Comparison of ENCODE assay signal across 18 cellular contexts in the genomic region with DNA sequence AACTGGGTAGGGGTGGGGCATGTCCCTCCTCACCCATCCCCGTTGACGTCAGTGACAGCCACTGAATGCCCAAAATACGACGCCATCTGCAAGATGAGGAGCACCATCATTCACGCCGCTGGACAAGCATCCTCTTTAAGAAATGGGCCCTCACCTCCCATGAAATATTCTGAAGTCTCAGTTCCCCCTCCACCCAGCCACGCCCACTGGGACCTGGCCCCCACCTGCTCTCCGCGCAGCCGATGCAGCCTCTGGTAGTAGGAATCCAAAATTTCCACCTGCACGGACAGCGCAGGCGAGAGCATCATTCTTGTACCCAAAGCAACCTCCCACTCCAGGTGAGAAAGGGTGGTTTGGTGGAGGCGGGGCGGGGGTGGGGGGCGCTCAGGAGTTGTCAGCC. TPM values are rescaled to one million over a fixed set of nuclear protein-coding genes. Genes with fewer than 3 reads are reported as not detected.
DNase-seq lines count a peak whose midpoint lies in the region; ATAC-seq, FAIRE-seq and TF ChIP-seq lines count a peak whose summit lies in the region.
"Had no signal": no experiment of that assay in that cellular context is flagged by ENCODE, and none has a peak within 500 bp of the region (broad histone marks: within the 10 kb centered on the region; RNA-seq: fewer than 3 reads in every experiment).

No MANE protein-coding gene starts in this region.

- H3K27ac ChIP-seq in HepG2 (ENCODE audit: extremely low read length, insufficient read depth, low read length) (no peak overlapping the region), right lobe of liver (no peak overlapping the region), kidney (ENCODE audit: low read depth in 2 of 2, low read length in 2 of 2) (no peak overlapping the region)
- H3K27ac ChIP-seq: 22Rv1, KMS-11 had no signal

- H3K4me2 ChIP-seq in HepG2 (ENCODE audit: low read depth, low read length): no peak overlapping the region

- H3K4me1 ChIP-seq in HepG2 (ENCODE audit: insufficient read depth, low read length): peaks cover 19% of the 10 kb centered on the region
- peaks cover 0 to 7% (median 0%) of the 10 kb centered on the region in 4 donors for H3K4me1 ChIP-seq in right lobe of liver
- peaks cover 0 to 11% of the 10 kb centered on the region in 2 donors for H3K4me1 ChIP-seq in kidney (ENCODE audit: control insufficient read depth in 1 of 2, insufficient read depth in 1 of 2, low read depth in 1 of 2, low read length in 2 of 2)
- H3K4me1 ChIP-seq: Caco-2 had no signal

- no peak for ATAC-seq in HepG2
- ATAC-seq in right lobe of liver: no peak
- ATAC-seq in HG03025 (IDR thresholded peaks at IDR 0.05; ENCODE audit: low FRiP score, unreplicated experiment): no peak

- in situ Hi-C loops in HepG2 (cut with HindIII; ENCODE audit: extremely low pct_ligation_motif_present, low pct_unique_long_range_greater_than_20kb): no loop called here

- TF ChIP-seq POLR2A in HepG2 (IDR thresholded peaks at IDR 0.05; ENCODE audit: insufficient read depth in 1 of 2, low read depth in 2 of 2, low read length in 2 of 2): no peak
- TF ChIP-seq POLR2A in right lobe of liver (IDR thresholded peaks at IDR 0.05): no peak

- H3K36me3 ChIP-seq in HepG2 (replicated peaks in 1 of 2; ENCODE audit: control insufficient read depth in 1 of 2, insufficient read depth in 2 of 2, low read length in 2 of 2): no peaks in the 10 kb centered on the region
- H3K36me3 ChIP-seq in right lobe of liver: no peaks in the 10 kb centered on the region
- no peaks in the 10 kb centered on the region for H3K36me3 ChIP-seq in kidney (ENCODE audit: control insufficient read depth in 1 of 2, insufficient read depth in 2 of 2, low read length in 2 of 2)
- H3K36me3 ChIP-seq: HAP-1 had no signal

- FAIRE-seq in HepG2 (lab: Jason Lieb, UNC) (no peak), kidney (lab: Jason Lieb, UNC) (no peak)
- FAIRE-seq: A549, GM12878, GM19239 had no signal

- DNase-seq in HepG2 (ENCODE audit: low spot score) (no peak), right lobe of liver (no peak), kidney (peak; percentile 51), posterior vena cava (ENCODE audit: low spot score) (peak; percentile 75), retina (no peak), kidney glomerular epithelial cell (lab: John Stamatoyannopoulos, UW) (no peak)
- DNase-seq: AML-193; Caco-2; CD4-positive, alpha-beta T cell; DMS79 treated with DMSO at 0.1 percent for 48 hours had no signal

- H3K79me2 ChIP-seq in HepG2 (ENCODE audit: insufficient read depth, low read length): no peaks in the 10 kb centered on the region

- CTCF ChIA-PET in HepG2 (lab: Yijun Ruan, JAX; ENCODE audit: low intra/inter-chr PET ratio, low total read pairs): no interaction called here

- no peak for TF ChIP-seq RAD21 in HepG2 (CRISPR knock-in tag; IDR thresholded peaks at IDR 0.05)

- H4K20me1 ChIP-seq in HepG2 (ENCODE audit: insufficient read depth, low read length): no peaks in the 10 kb centered on the region

- H3K9ac ChIP-seq in HepG2 (ENCODE audit: insufficient read depth, low read depth, low read length) (no peak overlapping the region), kidney (ENCODE audit: low read length in 2 of 2) (no peak overlapping the region)
- H3K9ac ChIP-seq: KMS-11 had no signal

- POLR2A ChIA-PET in HepG2 (lab: Yijun Ruan, JAX): interaction anchor here (2.0 kb wide), 1 partner anchor 8 kb away, joined by 12 read pairs; no protein-coding TSS in a partner anchor

- WGBS in HepG2 (ENCODE audit: low lambda C conversion rate): 58% methylated on average over 16 of the region's 16 CpGs
- WGBS in right lobe of liver (ENCODE audit: insufficient coverage, low coverage, low lambda C conversion rate, missing lambda C conversion rate): no CpG with 5 or more reads among the region's 16 CpGs

- BruUV-seq in HepG2 (replicated peaks; lab: Mats Ljungman, UMichigan): no TSS peak

- TF ChIP-seq CTCF in HepG2 (CRISPR knock-in tag; IDR thresholded peaks at IDR 0.05) (no peak), right lobe of liver (IDR thresholded peaks at IDR 0.05) (no peak), kidney (IDR thresholded peaks at IDR 0.05; ENCODE audit: borderline replicate concordance, extremely low read depth, insufficient read depth) (no peak)

- H3K4me3 ChIP-seq in HepG2 (replicated peaks in 1 of 3; ENCODE audit: insufficient read depth in 1 of 3, low read depth in 2 of 3, low read length in 3 of 3) (no peak overlapping the region), right lobe of liver (no peak overlapping the region), kidney (ENCODE audit: low read length in 2 of 2) (no peak overlapping the region)
- H3K4me3 ChIP-seq: A549, GM12878, HAP-1 had no signal

- peaks cover 20 to 67% of the 10 kb centered on the region in 2 experiments for H3K27me3 ChIP-seq in HepG2 (ENCODE audit: control insufficient read depth in 1 of 2, insufficient read depth in 2 of 2, low read length in 2 of 2)
- H3K27me3 ChIP-seq in right lobe of liver: peaks cover 0 to 6% of the 10 kb centered on the region in 2 donors

- TF ChIP-seq EP300 in HepG2 (IDR thresholded peaks at IDR 0.05; ENCODE audit: low read depth in 2 of 2, low read length in 2 of 2): no peak
- no peak for TF ChIP-seq EP300 in HepG2 (CRISPR knock-in tag; IDR thresholded peaks at IDR 0.05; ENCODE audit: borderline replicate concordance)

- intact Hi-C loops in HepG2 (cut with micrococcal nuclease; ENCODE audit: unreplicated experiment) (no loop called here), right lobe of liver (cut with DNase I) (no loop called here), kidney (cut with DNase I) (no loop called here), posterior vena cava (cut with DNase I) (no loop called here)

- no peak overlapping the region for H2AFZ ChIP-seq in HepG2 (ENCODE audit: low read length)

- H3K9me3 ChIP-seq in HepG2 (ENCODE audit: low read length): no peaks in the 10 kb centered on the region
- H3K9me3 ChIP-seq in right lobe of liver: no peaks in the 10 kb centered on the region
- no peaks in the 10 kb centered on the region for H3K9me3 ChIP-seq in kidney (ENCODE audit: control insufficient read depth in 1 of 2, low read length in 2 of 2)
- H3K9me3 ChIP-seq: A549, Caco-2, HAP-1 had no signal

RNA-seq across cellular contexts. Expression of a gene that starts 5.6 kb away (rescaled TPM):
- 0.38 and 0.41 TPM in 2 replicates for total RNA-seq in HepG2 (2016; rRNA removed; fragmentation: Illumina TruSeq; extraction: Trizol)
- total RNA-seq in HepG2 (2016; cell fraction: cytosol; rRNA removed; fragmentation: Illumina TruSeq; extraction: Trizol; ENCODE audit: low read depth): 0.30 TPM in 1 of 2 replicates, not detected in the other
- 0.22 and 0.37 TPM in 2 replicates for total RNA-seq in HepG2 (2016; cell fraction: insoluble cytoplasmic fraction; rRNA removed; fragmentation: Illumina TruSeq; extraction: Trizol)
- 0.19 and 0.83 TPM in 2 replicates for total RNA-seq in HepG2 (2016; cell fraction: membrane; rRNA removed; fragmentation: Illumina TruSeq; extraction: Trizol)
- total RNA-seq in HepG2 (2016; cell fraction: nucleus; rRNA removed; fragmentation: Illumina TruSeq; extraction: Trizol): 0.37 and 0.44 TPM in 2 replicates
- polyA plus RNA-seq in HepG2 (2011; rRNA removed): 1.1 and 1.9 TPM in 2 replicates
- 0.42 and 0.63 TPM in 2 replicates for polyA plus RNA-seq in HepG2 (2011; cell fraction: cytosol; rRNA removed)
- polyA plus RNA-seq in HepG2 (2011; cell fraction: nucleus; rRNA removed): 11.3 and 12.6 TPM in 2 replicates
- 2.4 and 4.7 TPM in 2 replicates for polyA plus RNA-seq in HepG2 (2012)
- polyA plus RNA-seq in HepG2 (2016; cell fraction: cytosol; fragmentation: Illumina TruSeq; extraction: Trizol; ENCODE audit: low read depth): 0.27 TPM in 1 of 2 replicates, not detected in the other
- polyA plus RNA-seq in HepG2 (2016; cell fraction: insoluble cytoplasmic fraction; fragmentation: Illumina TruSeq; extraction: Trizol; ENCODE audit: low read depth): 0.25 TPM in 1 of 2 replicates, not detected in the other
- polyA plus RNA-seq in HepG2 (2016; cell fraction: membrane; fragmentation: Illumina TruSeq; extraction: Trizol; ENCODE audit: low read depth): 0.40 TPM in 1 of 2 replicates, not detected in the other
- 0.60 and 1.3 TPM in 2 replicates for polyA plus RNA-seq in HepG2 (2016; cell fraction: nucleus; fragmentation: Illumina TruSeq; extraction: Trizol; ENCODE audit: insufficient read depth, low read depth)
- polyA minus RNA-seq in HepG2 (2011; rRNA and poly(A)+ RNA removed; ENCODE audit: low replicate concordance): 0.74 and 1.3 TPM in 2 replicates
- polyA minus RNA-seq in HepG2 (2011; cell fraction: cytosol; rRNA and poly(A)+ RNA removed): 0.26 and 0.69 TPM in 2 replicates
- 1.9 and 2.4 TPM in 2 replicates for polyA minus RNA-seq in HepG2 (2011; cell fraction: nucleus; rRNA and poly(A)+ RNA removed)
- 1 to 10 TPM in 2 of 6 experiments, under 1 TPM in 3, not detected in 1; 0.37 to 1.5 (median 0.49) TPM for total RNA-seq in right lobe of liver
- 1.7 TPM for total RNA-seq in kidney
- 0.67 TPM for polyA plus RNA-seq in kidney (ENCODE audit: insufficient read depth, low read depth, low replicate concordance)
- 1 to 10 TPM; 1.4 to 2.0 TPM for total RNA-seq in posterior vena cava
- total RNA-seq: HT-29 had no signal

RNA-seq across cellular contexts. Expression of a gene that starts 20.2 kb away (rescaled TPM):
- 1.0 and 1.8 TPM in 2 replicates for total RNA-seq in HepG2 (2016; rRNA removed; fragmentation: Illumina TruSeq; extraction: Trizol)
- 0.44 and 1.2 TPM in 2 replicates for total RNA-seq in HepG2 (2016; cell fraction: cytosol; rRNA removed; fragmentation: Illumina TruSeq; extraction: Trizol; ENCODE audit: low read depth)
- total RNA-seq in HepG2 (2016; cell fraction: insoluble cytoplasmic fraction; rRNA removed; fragmentation: Illumina TruSeq; extraction: Trizol): 0.97 and 2.0 TPM in 2 replicates
- 1.4 and 2.0 TPM in 2 replicates for total RNA-seq in HepG2 (2016; cell fraction: membrane; rRNA removed; fragmentation: Illumina TruSeq; extraction: Trizol)
- total RNA-seq in HepG2 (2016; cell fraction: nucleus; rRNA removed; fragmentation: Illumina TruSeq; extraction: Trizol): 1.8 and 2.4 TPM in 2 replicates
- polyA plus RNA-seq in HepG2 (2011; rRNA removed): 3.6 and 5.8 TPM in 2 replicates
- 3.3 and 4.9 TPM in 2 replicates for polyA plus RNA-seq in HepG2 (2011; cell fraction: cytosol; rRNA removed)
- 5.7 and 6.2 TPM in 2 replicates for polyA plus RNA-seq in HepG2 (2011; cell fraction: nucleus; rRNA removed)
- polyA plus RNA-seq in HepG2 (2012): 3.9 and 7.7 TPM in 2 replicates
- polyA plus RNA-seq in HepG2 (2016; cell fraction: cytosol; fragmentation: Illumina TruSeq; extraction: Trizol; ENCODE audit: low read depth): 0.99 and 1.1 TPM in 2 replicates
- polyA plus RNA-seq in HepG2 (2016; cell fraction: insoluble cytoplasmic fraction; fragmentation: Illumina TruSeq; extraction: Trizol; ENCODE audit: low read depth): 0.66 and 0.71 TPM in 2 replicates
- 0.84 and 1.1 TPM in 2 replicates for polyA plus RNA-seq in HepG2 (2016; cell fraction: membrane; fragmentation: Illumina TruSeq; extraction: Trizol; ENCODE audit: low read depth)
- polyA plus RNA-seq in HepG2 (2016; cell fraction: nucleus; fragmentation: Illumina TruSeq; extraction: Trizol; ENCODE audit: insufficient read depth, low read depth): 3.3 and 3.5 TPM in 2 replicates
- polyA minus RNA-seq in HepG2 (2011; rRNA and poly(A)+ RNA removed; ENCODE audit: low replicate concordance): 1.3 and 9.8 TPM in 2 replicates
- polyA minus RNA-seq in HepG2 (2011; cell fraction: cytosol; rRNA and poly(A)+ RNA removed): 3.0 and 3.8 TPM in 2 replicates
- 1.3 and 2.7 TPM in 2 replicates for polyA minus RNA-seq in HepG2 (2011; cell fraction: nucleus; rRNA and poly(A)+ RNA removed)
- under 1 TPM; 0.16 to 0.68 (median 0.39) TPM for total RNA-seq in right lobe of liver
- 0.94 TPM for total RNA-seq in kidney
- polyA plus RNA-seq in kidney (ENCODE audit: insufficient read depth, low read depth, low replicate concordance): 1.6 TPM
- under 1 TPM; 0.43 to 0.69 TPM for total RNA-seq in posterior vena cava

RNA-seq across cellular contexts. Expression of a gene that starts 38.8 kb away (rescaled TPM):
- total RNA-seq in HepG2 (2016; rRNA removed; fragmentation: Illumina TruSeq; extraction: Trizol): 41.2 and 86.6 TPM in 2 replicates
- total RNA-seq in HepG2 (2016; cell fraction: cytosol; rRNA removed; fragmentation: Illumina TruSeq; extraction: Trizol; ENCODE audit: low read depth): 14.7 and 16.4 TPM in 2 replicates
- 36.4 and 95.6 TPM in 2 replicates for total RNA-seq in HepG2 (2016; cell fraction: insoluble cytoplasmic fraction; rRNA removed; fragmentation: Illumina TruSeq; extraction: Trizol)
- 24.9 and 32.7 TPM in 2 replicates for total RNA-seq in HepG2 (2016; cell fraction: membrane; rRNA removed; fragmentation: Illumina TruSeq; extraction: Trizol)
- total RNA-seq in HepG2 (2016; cell fraction: nucleus; rRNA removed; fragmentation: Illumina TruSeq; extraction: Trizol): 81.7 and 101 TPM in 2 replicates
- 143 and 195 TPM in 2 replicates for polyA plus RNA-seq in HepG2 (2011; rRNA removed)
- 82.9 and 130 TPM in 2 replicates for polyA plus RNA-seq in HepG2 (2011; cell fraction: cytosol; rRNA removed)
- polyA plus RNA-seq in HepG2 (2011; cell fraction: nucleus; rRNA removed): 653 and 705 TPM in 2 replicates
- polyA plus RNA-seq in HepG2 (2012): 166 and 219 TPM in 2 replicates
- polyA plus RNA-seq in HepG2 (2016; cell fraction: cytosol; fragmentation: Illumina TruSeq; extraction: Trizol; ENCODE audit: low read depth): 23.3 and 23.7 TPM in 2 replicates
- polyA plus RNA-seq in HepG2 (2016; cell fraction: insoluble cytoplasmic fraction; fragmentation: Illumina TruSeq; extraction: Trizol; ENCODE audit: low read depth): 50.3 and 62.4 TPM in 2 replicates
- polyA plus RNA-seq in HepG2 (2016; cell fraction: membrane; fragmentation: Illumina TruSeq; extraction: Trizol; ENCODE audit: low read depth): 32.0 and 32.7 TPM in 2 replicates
- 211 and 219 TPM in 2 replicates for polyA plus RNA-seq in HepG2 (2016; cell fraction: nucleus; fragmentation: Illumina TruSeq; extraction: Trizol; ENCODE audit: insufficient read depth, low read depth)
- polyA minus RNA-seq in HepG2 (2011; rRNA and poly(A)+ RNA removed; ENCODE audit: low replicate concordance): 65.4 and 170 TPM in 2 replicates
- 146 and 172 TPM in 2 replicates for polyA minus RNA-seq in HepG2 (2011; cell fraction: cytosol; rRNA and poly(A)+ RNA removed)
- 48.2 and 74.1 TPM in 2 replicates for polyA minus RNA-seq in HepG2 (2011; cell fraction: nucleus; rRNA and poly(A)+ RNA removed)
- 100 to 1,000 TPM in 5 of 6 experiments, 10 to 100 TPM in 1; 84.5 to 230 (median 150) TPM for total RNA-seq in right lobe of liver
- 353 TPM for total RNA-seq in kidney
- 235 TPM for polyA plus RNA-seq in kidney (ENCODE audit: insufficient read depth, low read depth, low replicate concordance)
- total RNA-seq in posterior vena cava: 100 to 1,000 TPM; 149 to 261 TPM

RNA-seq across cellular contexts. Expression of a gene that starts 59.2 kb away (rescaled TPM):
- 119 and 151 TPM in 2 replicates for total RNA-seq in HepG2 (2016; rRNA removed; fragmentation: Illumina TruSeq; extraction: Trizol)
- total RNA-seq in HepG2 (2016; cell fraction: cytosol; rRNA removed; fragmentation: Illumina TruSeq; extraction: Trizol; ENCODE audit: low read depth): 410 and 476 TPM in 2 replicates
- 99.0 and 156 TPM in 2 replicates for total RNA-seq in HepG2 (2016; cell fraction: insoluble cytoplasmic fraction; rRNA removed; fragmentation: Illumina TruSeq; extraction: Trizol)
- 478 and 550 TPM in 2 replicates for total RNA-seq in HepG2 (2016; cell fraction: membrane; rRNA removed; fragmentation: Illumina TruSeq; extraction: Trizol)
- 88.4 and 102 TPM in 2 replicates for total RNA-seq in HepG2 (2016; cell fraction: nucleus; rRNA removed; fragmentation: Illumina TruSeq; extraction: Trizol)
- polyA plus RNA-seq in HepG2 (2011; rRNA removed): 144 and 164 TPM in 2 replicates
- polyA plus RNA-seq in HepG2 (2011; cell fraction: cytosol; rRNA removed): 120 and 173 TPM in 2 replicates
- polyA plus RNA-seq in HepG2 (2011; cell fraction: nucleus; rRNA removed): 432 and 489 TPM in 2 replicates
- 90.6 and 129 TPM in 2 replicates for polyA plus RNA-seq in HepG2 (2012)
- 809 and 889 TPM in 2 replicates for polyA plus RNA-seq in HepG2 (2016; cell fraction: cytosol; fragmentation: Illumina TruSeq; extraction: Trizol; ENCODE audit: low read depth)
- polyA plus RNA-seq in HepG2 (2016; cell fraction: insoluble cytoplasmic fraction; fragmentation: Illumina TruSeq; extraction: Trizol; ENCODE audit: low read depth): 161 and 204 TPM in 2 replicates
- 764 and 806 TPM in 2 replicates for polyA plus RNA-seq in HepG2 (2016; cell fraction: membrane; fragmentation: Illumina TruSeq; extraction: Trizol; ENCODE audit: low read depth)
- 299 and 303 TPM in 2 replicates for polyA plus RNA-seq in HepG2 (2016; cell fraction: nucleus; fragmentation: Illumina TruSeq; extraction: Trizol; ENCODE audit: insufficient read depth, low read depth)
- polyA minus RNA-seq in HepG2 (2011; rRNA and poly(A)+ RNA removed; ENCODE audit: low replicate concordance): 136 and 157 TPM in 2 replicates
- polyA minus RNA-seq in HepG2 (2011; cell fraction: cytosol; rRNA and poly(A)+ RNA removed): 35.4 and 57.5 TPM in 2 replicates
- 45.3 and 47.1 TPM in 2 replicates for polyA minus RNA-seq in HepG2 (2011; cell fraction: nucleus; rRNA and poly(A)+ RNA removed)
- 100 to 1,000 TPM in 2 of 6 experiments, 10 to 100 TPM in 4; 56.3 to 111 (median 64.6) TPM for total RNA-seq in right lobe of liver
- total RNA-seq in kidney: 107 TPM
- 389 TPM for polyA plus RNA-seq in kidney (ENCODE audit: insufficient read depth, low read depth, low replicate concordance)
- total RNA-seq in posterior vena cava: 10 to 100 TPM; 47.0 to 56.9 TPM

Comparison
In these comparisons a context has a peak if more than half of its experiments do, and no peak if none do; other contexts are left out.
1. DNase-seq: peak in kidney (single experiment) and posterior vena cava (single experiment); none in HepG2 (single experiment), right lobe of liver (0 of 3), retina (single experiment) and kidney glomerular epithelial cell (single experiment).